Comparison of ENCODE assay signal across 2 cellular contexts in genomic region chr6:156765117-156765516, GRCh38.
TF ChIP-seq lines count a peak whose summit lies in the region.

No MANE protein-coding gene starts in this region.

TF ChIP-seq in K562, 482 proteins besides CTCF, POLR2A, EP300 and RAD21:
- no peak for TF ChIP-seq ZNF830 (CRISPR knock-in tag; IDR thresholded peaks at IDR 0.05)
- TF ChIP-seq RBM14 (IDR thresholded peaks at IDR 0.05; ENCODE audit: borderline replicate concordance, insufficient read depth, low read depth, low read length): no peak
- no peak for TF ChIP-seq SNIP1 (IDR thresholded peaks at IDR 0.05; ENCODE audit: low read depth)
- TF ChIP-seq ZFX (CRISPR knock-in tag; IDR thresholded peaks at IDR 0.05): no peak
- TF ChIP-seq, protein P1, sequence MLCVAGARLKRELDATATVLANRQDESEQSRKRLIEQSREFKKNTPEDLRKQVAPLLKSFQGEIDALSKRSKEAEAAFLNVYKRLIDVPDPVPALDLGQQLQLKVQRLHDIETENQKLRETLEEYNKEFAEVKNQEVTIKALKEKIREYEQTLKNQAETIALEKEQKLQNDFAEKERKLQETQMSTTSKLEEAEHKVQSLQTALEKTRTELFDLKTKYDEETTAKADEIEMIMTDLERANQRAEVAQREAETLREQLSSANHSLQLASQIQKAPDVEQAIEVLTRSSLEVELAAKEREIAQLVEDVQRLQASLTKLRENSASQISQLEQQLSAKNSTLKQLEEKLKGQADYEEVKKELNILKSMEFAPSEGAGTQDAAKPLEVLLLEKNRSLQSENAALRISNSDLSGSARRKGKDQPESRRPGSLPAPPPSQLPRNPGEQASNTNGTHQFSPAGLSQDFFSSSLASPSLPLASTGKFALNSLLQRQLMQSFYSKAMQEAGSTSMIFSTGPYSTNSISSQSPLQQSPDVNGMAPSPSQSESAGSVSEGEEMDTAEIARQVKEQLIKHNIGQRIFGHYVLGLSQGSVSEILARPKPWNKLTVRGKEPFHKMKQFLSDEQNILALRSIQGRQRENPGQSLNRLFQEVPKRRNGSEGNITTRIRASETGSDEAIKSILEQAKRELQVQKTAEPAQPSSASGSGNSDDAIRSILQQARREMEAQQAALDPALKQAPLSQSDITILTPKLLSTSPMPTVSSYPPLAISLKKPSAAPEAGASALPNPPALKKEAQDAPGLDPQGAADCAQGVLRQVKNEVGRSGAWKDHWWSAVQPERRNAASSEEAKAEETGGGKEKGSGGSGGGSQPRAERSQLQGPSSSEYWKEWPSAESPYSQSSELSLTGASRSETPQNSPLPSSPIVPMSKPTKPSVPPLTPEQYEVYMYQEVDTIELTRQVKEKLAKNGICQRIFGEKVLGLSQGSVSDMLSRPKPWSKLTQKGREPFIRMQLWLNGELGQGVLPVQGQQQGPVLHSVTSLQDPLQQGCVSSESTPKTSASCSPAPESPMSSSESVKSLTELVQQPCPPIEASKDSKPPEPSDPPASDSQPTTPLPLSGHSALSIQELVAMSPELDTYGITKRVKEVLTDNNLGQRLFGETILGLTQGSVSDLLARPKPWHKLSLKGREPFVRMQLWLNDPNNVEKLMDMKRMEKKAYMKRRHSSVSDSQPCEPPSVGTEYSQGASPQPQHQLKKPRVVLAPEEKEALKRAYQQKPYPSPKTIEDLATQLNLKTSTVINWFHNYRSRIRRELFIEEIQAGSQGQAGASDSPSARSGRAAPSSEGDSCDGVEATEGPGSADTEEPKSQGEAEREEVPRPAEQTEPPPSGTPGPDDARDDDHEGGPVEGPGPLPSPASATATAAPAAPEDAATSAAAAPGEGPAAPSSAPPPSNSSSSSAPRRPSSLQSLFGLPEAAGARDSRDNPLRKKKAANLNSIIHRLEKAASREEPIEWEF (CRISPR knock-in tag; IDR thresholded peaks at IDR 0.05): no peak
- no peak for TF ChIP-seq ATF6 (CRISPR knock-in tag; IDR thresholded peaks at IDR 0.05)
- no peak for TF ChIP-seq ZNF699 (CRISPR knock-in tag; IDR thresholded peaks at IDR 0.05; ENCODE audit: insufficient replicate concordance)
- TF ChIP-seq DDX20 (tag; IDR thresholded peaks at IDR 0.05; ENCODE audit: low read depth): no peak
- no peak for TF ChIP-seq HDAC3 (IDR thresholded peaks at IDR 0.05; ENCODE audit: borderline replicate concordance, partially characterized antibody)
- TF ChIP-seq ARID2 (IDR thresholded peaks at IDR 0.05): no peak
- no peak for TF ChIP-seq ZNF140 (CRISPR knock-in tag; IDR thresholded peaks at IDR 0.05)
- no peak for TF ChIP-seq FOXA1 (IDR thresholded peaks at IDR 0.05; ENCODE audit: borderline replicate concordance)
- TF ChIP-seq RBM22 (IDR thresholded peaks at IDR 0.05; ENCODE audit: low read depth, low read length, poor library complexity, severe bottlenecking): no peak
- no peak for TF ChIP-seq TCF7L2 (IDR thresholded peaks at IDR 0.05; ENCODE audit: low read depth, low read length)
- TF ChIP-seq SIN3A (IDR thresholded peaks at IDR 0.05; ENCODE audit: borderline replicate concordance in 2 of 2, control insufficient read depth in 1 of 2, low read depth in 2 of 2, low read length in 2 of 2): no peak
- no peak for TF ChIP-seq MLX (CRISPR knock-in tag; conservative IDR thresholded peaks at IDR 0.05)
- no peak for TF ChIP-seq ILK (tag; IDR thresholded peaks at IDR 0.05; ENCODE audit: borderline replicate concordance, low read depth)

TF ChIP-seq in H1, 55 proteins besides CTCF, POLR2A, EP300 and RAD21:
- TF ChIP-seq, protein P2, sequence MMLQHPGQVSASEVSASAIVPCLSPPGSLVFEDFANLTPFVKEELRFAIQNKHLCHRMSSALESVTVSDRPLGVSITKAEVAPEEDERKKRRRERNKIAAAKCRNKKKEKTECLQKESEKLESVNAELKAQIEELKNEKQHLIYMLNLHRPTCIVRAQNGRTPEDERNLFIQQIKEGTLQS (IDR thresholded peaks at IDR 0.05; ENCODE audit: insufficient read depth, low read depth, low read length): no peak
